In the genomic region with DNA sequence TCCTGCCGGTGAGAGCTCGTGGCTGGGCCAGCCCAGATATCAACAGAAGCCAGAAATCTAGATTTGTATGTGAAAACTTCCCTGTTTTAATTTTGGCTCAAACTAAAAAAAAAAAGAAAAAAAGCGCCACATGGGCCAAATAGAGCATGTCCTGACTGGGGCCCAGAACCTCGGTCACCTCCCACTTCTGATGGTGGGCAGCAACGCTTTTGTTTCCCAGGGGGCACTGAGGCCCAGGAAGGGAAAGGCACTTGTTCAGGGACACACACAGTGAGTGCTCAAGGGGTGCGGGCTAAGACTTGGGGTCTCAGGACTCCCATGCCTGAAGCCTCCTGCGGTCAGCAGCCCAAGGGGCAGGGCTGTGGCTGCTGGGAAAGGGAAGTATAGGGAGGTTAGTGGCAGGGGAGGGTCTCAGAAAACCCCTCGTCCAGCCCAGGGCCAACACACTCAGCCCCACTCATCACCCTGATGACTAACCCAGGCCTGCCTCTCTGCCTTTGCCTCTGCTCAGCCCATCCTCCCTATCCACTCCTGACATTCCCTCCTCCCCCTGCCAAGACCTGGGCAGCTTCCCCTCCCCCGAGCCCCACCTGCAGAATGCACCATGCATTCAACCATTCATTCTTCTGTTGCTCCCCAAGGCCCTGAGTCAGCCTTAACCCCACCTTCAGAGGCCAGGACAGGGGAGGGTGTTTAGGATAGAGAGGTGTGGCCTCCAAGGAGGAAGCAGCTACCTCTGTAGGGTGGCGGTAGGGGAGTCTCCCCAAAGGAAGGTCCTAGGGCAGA, we compare ENCODE assay signal across 9 cellular contexts. TPM values are rescaled to one million over a fixed set of nuclear protein-coding genes. Genes with fewer than 3 reads are reported as not detected.
A peak's percentile ranks its signal among the peaks of the same experiment; 100 is the strongest.
DNase-seq lines count a peak whose midpoint lies in the region; ATAC-seq and TF ChIP-seq lines count a peak whose summit lies in the region.
"Had no signal": no experiment of that assay in that cellular context is flagged by ENCODE, and none has a peak within 500 bp of the region (broad histone marks: within the 10 kb centered on the region; RNA-seq: fewer than 3 reads in every experiment).

No MANE protein-coding gene starts in this region.

- peak overlapping the region; percentile 57 for H2AFZ ChIP-seq in OCI-LY3 (ENCODE audit: low read depth, low read length)

- no peaks in the 10 kb centered on the region for H3K9me3 ChIP-seq in OCI-LY3 (ENCODE audit: insufficient read depth, low read length)
- H3K9me3 ChIP-seq: upper lobe of left lung had no signal

- H3K4me2 ChIP-seq in OCI-LY3 (ENCODE audit: low read length) = peak overlapping the region; percentile 96

- no peaks in the 10 kb centered on the region for H3K79me2 ChIP-seq in OCI-LY3 (ENCODE audit: low read length)

- peak overlapping the region; percentile 73 for H3K9ac ChIP-seq in OCI-LY3 (ENCODE audit: low read length)

- peaks cover 85% of the 10 kb centered on the region for H3K4me1 Mint-ChIP-seq in activated naive CD8-positive, alpha-beta T cell (ENCODE audit: low read depth)
- H3K4me1 Mint-ChIP-seq in neural crest cell = peaks cover 36% of the 10 kb centered on the region

- H3K27me3 ChIP-seq in OCI-LY3 (ENCODE audit: low read depth, low read length) (peaks cover 24% of the 10 kb centered on the region), brain microvascular endothelial cell (replicated peaks) (peaks cover 24% of the 10 kb centered on the region)
- H3K27me3 ChIP-seq: upper lobe of left lung had no signal

- DNase-seq in neural crest cell (ENCODE audit: low read depth, low spot score) (no peak), dermis blood vessel endothelial cell (no peak), superior temporal gyrus (ENCODE audit: extremely low spot score) (no peak), brain microvascular endothelial cell (no peak), AG08395 (ENCODE audit: low spot score) (no peak)

- peaks cover 25% of the 10 kb centered on the region for H3K4me1 ChIP-seq in OCI-LY3 (ENCODE audit: low read length)

- no peaks in the 10 kb centered on the region for H3K27me3 Mint-ChIP-seq in activated naive CD8-positive, alpha-beta T cell
- peaks cover 21% of the 10 kb centered on the region for H3K27me3 Mint-ChIP-seq in neural crest cell (ENCODE audit: low read depth)

- H3K9me3 Mint-ChIP-seq in activated naive CD8-positive, alpha-beta T cell (ENCODE audit: low read depth) = no peaks in the 10 kb centered on the region
- no peaks in the 10 kb centered on the region for H3K9me3 Mint-ChIP-seq in neural crest cell

- H3K4me3 Mint-ChIP-seq in activated naive CD8-positive, alpha-beta T cell = peak overlapping the region; percentile 72
- peak overlapping the region; percentile 2 for H3K4me3 Mint-ChIP-seq in neural crest cell

- peak overlapping the region; percentile 72 for H3K4me3 ChIP-seq in OCI-LY3 (ENCODE audit: low read length)
- no peak overlapping the region for H3K4me3 ChIP-seq in brain microvascular endothelial cell (ENCODE audit: low read depth, low read length)

- TF ChIP-seq CTCF in OCI-LY3 (IDR thresholded peaks at IDR 0.05; ENCODE audit: low read depth, low read length) (no peak), neural crest cell (conservative IDR thresholded peaks at IDR 0.05) (no peak), brain microvascular endothelial cell (IDR thresholded peaks at IDR 0.05; ENCODE audit: low read depth, low read length, missing control alignments) (no peak)

- H3K27ac Mint-ChIP-seq in activated naive CD8-positive, alpha-beta T cell = peak overlapping the region; percentile 78
- H3K27ac Mint-ChIP-seq in neural crest cell (ENCODE audit: unreplicated experiment) = no peak overlapping the region

- no peaks in the 10 kb centered on the region for H4K20me1 ChIP-seq in OCI-LY3 (ENCODE audit: insufficient read depth, low read length)

- in situ Hi-C loops in brain microvascular endothelial cell (cut with HindIII; ENCODE audit: low pct_ligation_motif_present, low sequenced_read_pairs) = no loop called here

- H3K36me3 ChIP-seq in OCI-LY3 (replicated peaks; ENCODE audit: low read depth, low read length) (no peaks in the 10 kb centered on the region), brain microvascular endothelial cell (replicated peaks) (no peaks in the 10 kb centered on the region)
- H3K36me3 ChIP-seq: upper lobe of left lung had no signal

- H3K36me3 Mint-ChIP-seq in activated naive CD8-positive, alpha-beta T cell = no peaks in the 10 kb centered on the region
- H3K36me3 Mint-ChIP-seq in neural crest cell (ENCODE audit: low read depth) = no peaks in the 10 kb centered on the region

- H3K27ac ChIP-seq in OCI-LY3 (ENCODE audit: low read length) = peak overlapping the region; percentile 45
- H3K27ac ChIP-seq in brain microvascular endothelial cell = no peak overlapping the region

- peak; percentile 47 for ATAC-seq in GM21360 (IDR thresholded peaks at IDR 0.05; ENCODE audit: unreplicated experiment)

RNA-seq across cellular contexts. Expression of a gene that starts 30.0 kb away (rescaled TPM):
- total RNA-seq in neural crest cell = 65.0 and 67.5 TPM in 2 replicates
- total RNA-seq in dermis blood vessel endothelial cell = 25.7 and 29.0 TPM in 2 replicates
